Comparison of ENCODE assay signal across 8 cellular contexts in the genomic region with DNA sequence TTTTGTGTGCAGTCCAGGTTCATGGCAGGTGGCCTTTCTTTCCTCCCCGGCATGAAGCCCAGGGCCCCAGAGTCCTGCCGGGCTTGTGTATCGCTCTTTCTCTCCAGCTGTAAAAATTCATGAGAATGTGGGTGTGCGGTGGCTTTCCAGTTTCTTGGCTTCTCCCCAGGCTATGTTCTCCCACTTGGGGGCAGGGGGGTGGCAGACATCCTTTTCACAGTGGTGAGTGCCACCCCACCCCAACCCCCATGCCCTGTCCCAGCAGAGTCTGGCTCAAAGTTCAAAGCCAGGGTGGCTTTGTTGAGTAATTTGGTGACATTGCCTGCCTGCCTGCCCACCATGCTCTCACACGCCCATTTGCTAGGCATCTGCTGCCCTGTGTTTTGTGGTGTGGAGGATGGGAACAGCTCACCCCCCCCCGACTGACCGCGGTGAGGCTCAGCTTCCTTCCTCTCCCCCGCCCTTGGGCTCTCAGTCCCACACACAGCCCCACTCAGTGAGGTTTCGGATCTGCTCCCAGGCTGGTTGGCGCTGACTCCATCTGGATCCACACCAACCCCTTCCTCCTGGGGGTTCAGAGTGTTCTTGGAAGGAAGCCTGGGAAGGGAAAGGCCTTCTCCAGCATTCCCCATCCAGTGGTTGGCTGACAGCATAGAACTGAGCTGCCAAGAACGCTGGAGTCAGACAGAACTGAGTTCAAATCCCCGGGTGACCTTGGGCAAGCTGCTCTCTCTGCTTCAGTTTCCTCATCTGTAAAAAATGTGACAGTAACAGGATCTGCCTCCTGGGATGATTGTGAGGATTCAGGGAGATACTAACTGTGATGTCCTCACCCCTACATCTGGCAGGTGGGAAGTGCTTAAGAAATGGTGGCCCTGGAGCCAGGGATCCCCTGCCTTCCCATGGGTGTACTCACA. TPM values are rescaled to one million over a fixed set of nuclear protein-coding genes. Genes with fewer than 3 reads are reported as not detected.
DNase-seq lines count a peak whose midpoint lies in the region; ATAC-seq and TF ChIP-seq lines count a peak whose summit lies in the region.

No MANE protein-coding gene starts in this region.

- peak overlapping the region; percentile 33 to 66 (median 52) for H3K4me3 ChIP-seq in BLaER1 treated with 17β-estradiol and CSF1 and Interleukin-3, amounts not matched to agents 10 nM and 100 nM
- peak overlapping the region; percentile 51 for H3K4me3 ChIP-seq in osteoblast (ENCODE audit: insufficient read depth, low read length)

- H4K20me1 ChIP-seq in BLaER1 treated with 17β-estradiol and CSF1 and Interleukin-3, amounts not matched to agents 10 nM and 100 nM = no peaks in the 10 kb centered on the region
- H4K20me1 ChIP-seq in osteoblast (ENCODE audit: insufficient read depth, low read length) = peaks cover 6% of the 10 kb centered on the region

- no peak overlapping the region for H3K4me3 Mint-ChIP-seq in activated CD4-positive, alpha-beta memory T cell treated with anti-CD3 and anti-CD28 coated beads for 36 hours

- H3K27me3 ChIP-seq in BLaER1 treated with 17β-estradiol and CSF1 and Interleukin-3, amounts not matched to agents 10 nM and 100 nM = no peaks in the 10 kb centered on the region
- H3K27me3 ChIP-seq in osteoblast (ENCODE audit: insufficient read depth, low read length) = no peaks in the 10 kb centered on the region

- CTCF ChIA-PET in activated CD4-positive, alpha-beta memory T cell treated with anti-CD3 and anti-CD28 coated beads for 36 hours (lab: Charles Lee) = interaction anchor here (0.8 kb wide), 1 partner anchor 36 kb away, joined by 3 read pairs; a partner anchor contains a TSS

- H3K9ac ChIP-seq in BLaER1 treated with 17β-estradiol and CSF1 and Interleukin-3, amounts not matched to agents 10 nM and 100 nM = peak overlapping the region; percentile 38 to 87 (median 83); a peak in 21 of 22 replicates

- H3K4me2 ChIP-seq in BLaER1 treated with 17β-estradiol and CSF1 and Interleukin-3, amounts not matched to agents 10 nM and 100 nM = peak overlapping the region; percentile 87 to 99 (median 95)
- H3K4me2 ChIP-seq in osteoblast (ENCODE audit: insufficient read depth, low read length) = peak overlapping the region; percentile 84

- H2AFZ ChIP-seq in osteoblast (ENCODE audit: low read length) = peak overlapping the region; percentile 34

- peak; percentile 16 for DNase-seq in activated CD4-positive, alpha-beta memory T cell treated with anti-CD3 and anti-CD28 coated beads for 36 hours
- DNase-seq in globus pallidus (ENCODE audit: low spot score) = peak; percentile 89
- peak; percentile 80 for DNase-seq in osteoblast (ENCODE audit: insufficient read length, low spot score, missing footprints)
- DNase-seq in SIG-M5 treated with dmso at 0.1 percent for 504 hours (lab: John Stamatoyannopoulos, UW; ENCODE audit: unreplicated experiment) = no peak

- no peak for TF ChIP-seq CTCF in osteoblast (IDR thresholded peaks at IDR 0.05; ENCODE audit: extremely low read depth, low read depth, low read length)

- POLR2A ChIA-PET in activated CD4-positive, alpha-beta memory T cell treated with anti-CD3 and anti-CD28 coated beads for 36 hours (lab: Charles Lee) = interaction anchor here (0.6 kb wide), 1 partner anchor 22 kb away, joined by 3 read pairs; no protein-coding TSS in a partner anchor

- peak; percentile 51 for ATAC-seq in GM19372 (IDR thresholded peaks at IDR 0.05; ENCODE audit: low read depth, unreplicated experiment)
- ATAC-seq in HG03571 (IDR thresholded peaks at IDR 0.05; ENCODE audit: unreplicated experiment) = peak; percentile 50
- no peak for ATAC-seq in HG02973 (IDR thresholded peaks at IDR 0.05; ENCODE audit: unreplicated experiment)

- peaks cover 20% of the 10 kb centered on the region for H3K4me1 Mint-ChIP-seq in activated CD4-positive, alpha-beta memory T cell treated with anti-CD3 and anti-CD28 coated beads for 36 hours (ENCODE audit: low read depth)

- peak overlapping the region; percentile 65 to 99 (median 93) for H3K27ac ChIP-seq in BLaER1 treated with 17β-estradiol and CSF1 and Interleukin-3, amounts not matched to agents 10 nM and 100 nM
- H3K27ac ChIP-seq in osteoblast (ENCODE audit: low read depth, low read length) = peak overlapping the region; percentile 95

- peaks cover 21% of the 10 kb centered on the region for H3K79me2 ChIP-seq in osteoblast (ENCODE audit: insufficient read depth, low read length)

- no peaks in the 10 kb centered on the region for H3K27me3 Mint-ChIP-seq in activated CD4-positive, alpha-beta memory T cell treated with anti-CD3 and anti-CD28 coated beads for 36 hours

- no peaks in the 10 kb centered on the region for H3K36me3 Mint-ChIP-seq in activated CD4-positive, alpha-beta memory T cell treated with anti-CD3 and anti-CD28 coated beads for 36 hours

- no peak overlapping the region for H3K27ac Mint-ChIP-seq in activated CD4-positive, alpha-beta memory T cell treated with anti-CD3 and anti-CD28 coated beads for 36 hours

- H3K9me3 ChIP-seq in BLaER1 treated with 17β-estradiol and CSF1 and Interleukin-3, amounts not matched to agents 10 nM and 100 nM (replicated peaks in 1 of 11) = no peaks in the 10 kb centered on the region
- no peaks in the 10 kb centered on the region for H3K9me3 ChIP-seq in osteoblast (ENCODE audit: low read depth, low read length)

- intact Hi-C loops in activated CD4-positive, alpha-beta memory T cell treated with anti-CD3 and anti-CD28 coated beads for 36 hours (cut with micrococcal nuclease) = no loop called here

- no peaks in the 10 kb centered on the region for H3K9me3 Mint-ChIP-seq in activated CD4-positive, alpha-beta memory T cell treated with anti-CD3 and anti-CD28 coated beads for 36 hours

- peaks cover 0 to 8% (median 0%) of the 10 kb centered on the region in 11 experiments; a peak in 3 of 22 replicates for H3K36me3 ChIP-seq in BLaER1 treated with 17β-estradiol and CSF1 and Interleukin-3, amounts not matched to agents 10 nM and 100 nM
- H3K36me3 ChIP-seq in osteoblast (ENCODE audit: insufficient read depth, low read length) = no peaks in the 10 kb centered on the region

- H3K4me1 ChIP-seq in BLaER1 treated with 17β-estradiol and CSF1 and Interleukin-3, amounts not matched to agents 10 nM and 100 nM = peaks cover 79 to 99% (median 92%) of the 10 kb centered on the region in 10 experiments
- H3K4me1 ChIP-seq in osteoblast (ENCODE audit: insufficient read depth, low read length) = peaks cover 37% of the 10 kb centered on the region

RNA-seq across cellular contexts. Expression of a gene that starts 36.1 kb away (rescaled TPM):
- 10 to 100 TPM; 15.0 to 15.5 TPM for total RNA-seq in activated CD4-positive, alpha-beta memory T cell treated with anti-CD3 and anti-CD28 coated beads for 36 hours
- 80.4 and 83.6 TPM in 2 replicates for total RNA-seq in osteoblast

RNA-seq across cellular contexts. Expression of a gene that starts 38.2 kb away (rescaled TPM):
- under 1 TPM in 1 of 2 experiments, not detected in 1; 0.12 TPM for total RNA-seq in activated CD4-positive, alpha-beta memory T cell treated with anti-CD3 and anti-CD28 coated beads for 36 hours
- 1.1 and 2.1 TPM in 2 replicates for total RNA-seq in osteoblast
